In genomic region chr20:3716195-3716834, GRCh38 we compare ENCODE assay signal across 8 cellular contexts. TPM values are rescaled to one million over a fixed set of nuclear protein-coding genes. Genes with fewer than 3 reads are reported as not detected.
DNase-seq lines count a peak whose midpoint lies in the region; ATAC-seq and TF ChIP-seq lines count a peak whose summit lies in the region.

No MANE protein-coding gene starts in this region.

- no peaks in the 10 kb centered on the region for H3K9me3 Mint-ChIP-seq in activated CD4-positive, alpha-beta memory T cell treated with anti-CD3 and anti-CD28 coated beads for 36 hours

- intact Hi-C loops in activated CD4-positive, alpha-beta memory T cell treated with anti-CD3 and anti-CD28 coated beads for 36 hours (cut with micrococcal nuclease) = loop anchor here (10.0 kb wide), 1 partner anchor 152 kb away; no protein-coding TSS in a partner anchor
- intact Hi-C loops in sciatic nerve (cut with DNase I) = no loop called here

- no peaks in the 10 kb centered on the region for H3K36me3 ChIP-seq in GM06990 (ENCODE audit: control insufficient read depth, insufficient read depth, low read length)
- H3K36me3 ChIP-seq in cardiac muscle cell = no peaks in the 10 kb centered on the region

- no peaks in the 10 kb centered on the region for H3K36me3 Mint-ChIP-seq in activated CD4-positive, alpha-beta memory T cell treated with anti-CD3 and anti-CD28 coated beads for 36 hours

- TF ChIP-seq CTCF in AG04449 (IDR thresholded peaks at IDR 0.05; ENCODE audit: insufficient read depth, low read length, missing control alignments) = peak; percentile 86
- peak; percentile 93 for TF ChIP-seq CTCF in GM06990 (IDR thresholded peaks at IDR 0.05; ENCODE audit: insufficient read depth, low read length, poor library complexity, severe bottlenecking)
- peak; percentile 85 for TF ChIP-seq CTCF in cardiac muscle cell (IDR thresholded peaks at IDR 0.05; ENCODE audit: low read depth, low read length)

- CTCF ChIA-PET in AG04449 (lab: Yijun Ruan, JAX) = interaction anchor here (0.6 to 27.2 kb wide), 17 partner anchors 11 to 369 kb away, joined by 3 to 1151 read pairs (median 5); partner anchors contain the start of genes ADAM33, ADISSP, AP5S1 and SPEF1
- CTCF ChIA-PET in activated CD4-positive, alpha-beta memory T cell treated with anti-CD3 and anti-CD28 coated beads for 36 hours (lab: Charles Lee) = interaction anchor here (0.7 to 1.5 kb wide), 7 partner anchors 31 to 402 kb away, joined by 3 to 8 read pairs (median 4); partner anchors contain the start of gene ADISSP

- H3K4me3 ChIP-seq in AG04449 (ENCODE audit: low read depth, low read length) (no peak overlapping the region), GM06990 (replicated peaks; ENCODE audit: low read depth, low read length) (no peak overlapping the region), cardiac muscle cell (no peak overlapping the region)

- H3K4me1 Mint-ChIP-seq in activated CD4-positive, alpha-beta memory T cell treated with anti-CD3 and anti-CD28 coated beads for 36 hours (ENCODE audit: low read depth) = no peaks in the 10 kb centered on the region

- POLR2A ChIA-PET in AG04449 (lab: Yijun Ruan, JAX) = no interaction called here
- POLR2A ChIA-PET in activated CD4-positive, alpha-beta memory T cell treated with anti-CD3 and anti-CD28 coated beads for 36 hours (lab: Charles Lee) = no interaction called here

- peaks cover 16% of the 10 kb centered on the region for H3K27me3 Mint-ChIP-seq in activated CD4-positive, alpha-beta memory T cell treated with anti-CD3 and anti-CD28 coated beads for 36 hours

- no peaks in the 10 kb centered on the region for H3K4me1 ChIP-seq in cardiac muscle cell (ENCODE audit: low read depth)

- no peak overlapping the region for H3K27ac Mint-ChIP-seq in activated CD4-positive, alpha-beta memory T cell treated with anti-CD3 and anti-CD28 coated beads for 36 hours

- no peak overlapping the region for H3K27ac ChIP-seq in cardiac muscle cell

- no peaks in the 10 kb centered on the region for H3K27me3 ChIP-seq in GM06990 (replicated peaks; ENCODE audit: control insufficient read depth, insufficient read depth, low read length)
- peaks cover 5% of the 10 kb centered on the region for H3K27me3 ChIP-seq in cardiac muscle cell

- DNase-seq in AG04449 (ENCODE audit: low read depth, low spot score) (no peak), GM06990 (ENCODE audit: extremely low read depth, insufficient read length) (peak; percentile 31), NCI-H1105 treated with DMSO at 0.1 percent for 48 hours (lab: John Stamatoyannopoulos, UW) (peak; percentile 49), cardiac muscle cell (ENCODE audit: low read depth in 1 of 2, low spot score in 1 of 2) (peak; percentile 64 to 65), sciatic nerve (ENCODE audit: low spot score) (no peak)
- DNase-seq in activated CD4-positive, alpha-beta memory T cell treated with anti-CD3 and anti-CD28 coated beads for 36 hours = peak; percentile 42

- H3K9me3 ChIP-seq in cardiac muscle cell (ENCODE audit: low read depth) = no peaks in the 10 kb centered on the region

- ATAC-seq in sciatic nerve (peak; percentile 68), HG03565 (IDR thresholded peaks at IDR 0.05; ENCODE audit: unreplicated experiment) (no peak), GM19467 (IDR thresholded peaks at IDR 0.05; ENCODE audit: unreplicated experiment) (no peak)

- H3K4me3 Mint-ChIP-seq in activated CD4-positive, alpha-beta memory T cell treated with anti-CD3 and anti-CD28 coated beads for 36 hours = no peak overlapping the region

RNA-seq across cellular contexts. Expression of gene SIGLEC1, which starts 3.9 kb away (rescaled TPM):
- total RNA-seq in activated CD4-positive, alpha-beta memory T cell treated with anti-CD3 and anti-CD28 coated beads for 36 hours = under 1 TPM in 1 of 2 experiments, not detected in 1; 0.07 TPM
- total RNA-seq in cardiac muscle cell (not detected in 2 replicates), sciatic nerve (19.2 TPM)
- not detected in 2 replicates for polyA plus RNA-seq in cardiac muscle cell

RNA-seq across cellular contexts. Expression of gene HSPA12B, which starts 16.2 kb away (rescaled TPM):
- not detected for total RNA-seq in activated CD4-positive, alpha-beta memory T cell treated with anti-CD3 and anti-CD28 coated beads for 36 hours
- total RNA-seq in cardiac muscle cell (0.18 and 0.92 TPM in 2 replicates), sciatic nerve (20.4 TPM)
- 1.2 TPM in 1 of 2 replicates, not detected in the other for polyA plus RNA-seq in cardiac muscle cell

RNA-seq across cellular contexts. Expression of gene ADAM33, which starts 34.5 kb away (rescaled TPM):
- not detected for total RNA-seq in activated CD4-positive, alpha-beta memory T cell treated with anti-CD3 and anti-CD28 coated beads for 36 hours
- total RNA-seq in cardiac muscle cell (0.07 and 1.3 TPM in 2 replicates), sciatic nerve (117 TPM)
- 0.45 and 0.56 TPM in 2 replicates for polyA plus RNA-seq in cardiac muscle cell

RNA-seq across cellular contexts. Expression of gene ADISSP, which starts 51.2 kb away (rescaled TPM):
- total RNA-seq in activated CD4-positive, alpha-beta memory T cell treated with anti-CD3 and anti-CD28 coated beads for 36 hours = 10 to 100 TPM; 50.6 to 51.4 TPM
- 22.5 and 24.1 TPM in 2 replicates for total RNA-seq in cardiac muscle cell
- polyA plus RNA-seq in cardiac muscle cell = 38.5 and 45.3 TPM in 2 replicates
- 25.7 TPM for total RNA-seq in sciatic nerve

RNA-seq across cellular contexts. Expression of gene GFRA4, which starts 53.1 kb away (rescaled TPM):
- not detected for total RNA-seq in activated CD4-positive, alpha-beta memory T cell treated with anti-CD3 and anti-CD28 coated beads for 36 hours
- total RNA-seq in cardiac muscle cell = not detected in 2 replicates
- polyA plus RNA-seq in cardiac muscle cell = not detected in 2 replicates
- total RNA-seq in sciatic nerve = not detected

Comparison
In these comparisons a context has a peak if more than half of its experiments do, and no peak if none do; other contexts are left out.
1. DNase-seq: peak in GM06990 (single experiment), NCI-H1105 treated with DMSO at 0.1 percent for 48 hours (single experiment), activated CD4-positive, alpha-beta memory T cell treated with anti-CD3 and anti-CD28 coated beads for 36 hours (single experiment) and cardiac muscle cell (2 of 2); none in AG04449 (single experiment) and sciatic nerve (single experiment).
2. RNA of gene SIGLEC1, which starts 3.9 kb away (total RNA-seq): 19.2 TPM in sciatic nerve (single experiment); 0.07 TPM in activated CD4-positive, alpha-beta memory T cell treated with anti-CD3 and anti-CD28 coated beads for 36 hours and not detected in cardiac muscle cell; every median in the first group is over 10 times any median in the second.
3. RNA of gene HSPA12B, which starts 16.2 kb away (total RNA-seq): 20.4 TPM in sciatic nerve (single experiment); 0.18 to 0.92 TPM in cardiac muscle cell and not detected in activated CD4-positive, alpha-beta memory T cell treated with anti-CD3 and anti-CD28 coated beads for 36 hours; every median in the first group is over 10 times any median in the second.
4. RNA of gene ADAM33, which starts 34.5 kb away (total RNA-seq): 117 TPM in sciatic nerve (single experiment); 0.07 to 1.3 TPM in cardiac muscle cell and not detected in activated CD4-positive, alpha-beta memory T cell treated with anti-CD3 and anti-CD28 coated beads for 36 hours; every median in the first group is over 10 times any median in the second.
5. Peak in every context shown above with its lines, with median percentiles within 50 percentile points of each other: CTCF ChIP-seq.